24 cellular contexts compared by ENCODE assay signal in the genomic region with DNA sequence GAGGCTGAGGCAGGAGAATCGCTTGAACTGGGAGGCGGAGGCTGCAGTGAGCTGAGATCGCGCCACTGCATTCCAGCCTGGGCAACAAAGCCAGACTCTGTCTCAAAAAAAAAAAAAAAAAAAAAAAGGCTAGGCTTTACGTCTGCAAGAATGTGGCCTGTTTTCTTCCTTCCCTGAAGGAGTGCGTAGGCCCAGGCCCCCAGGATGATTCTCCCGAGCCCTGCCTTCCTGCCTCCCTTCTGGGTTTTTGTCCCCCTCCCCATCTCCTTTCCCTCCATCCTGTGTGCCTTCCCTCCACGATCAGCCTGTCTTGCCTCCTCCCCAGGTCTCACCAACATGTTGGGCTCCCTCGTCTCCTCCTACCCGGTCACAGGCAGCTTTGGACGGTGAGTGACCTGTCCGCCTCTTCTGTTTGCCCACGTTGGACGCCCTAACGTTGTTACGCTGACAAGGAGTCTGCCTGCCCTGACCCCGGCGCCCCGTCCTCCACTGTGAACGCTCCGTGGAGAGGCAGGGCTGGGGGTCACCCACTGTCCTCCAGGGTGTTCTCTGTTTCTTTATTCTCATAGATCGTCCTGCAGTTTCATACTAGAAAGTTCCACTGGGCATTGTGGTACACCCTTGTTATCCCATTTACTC.
"Had no signal": no experiment of that assay in that cellular context is flagged by ENCODE, and none has a peak within 500 bp of the region (broad histone marks: within the 10 kb centered on the region; RNA-seq: fewer than 3 reads in every experiment).

No MANE protein-coding gene starts in this region.

- H3K9me3 Mint-ChIP-seq: activated naive CD4-positive, alpha-beta T cell treated with anti-CD3 and anti-CD28 coated beads, Interleukin-2, amount 50 U/mL, for 24 hours; effector memory CD8-positive, alpha-beta T cell; type B pancreatic cell had no signal

- H3K4me3 Mint-ChIP-seq: activated naive CD4-positive, alpha-beta T cell treated with anti-CD3 and anti-CD28 coated beads, Interleukin-2, amount 50 U/mL, for 24 hours; effector memory CD8-positive, alpha-beta T cell; type B pancreatic cell had no signal

- H3K4me1 ChIP-seq: body of pancreas, esophagus squamous epithelium, lower lobe of right lung, prostate gland, testis, vagina had no signal

- H3K4me1 Mint-ChIP-seq: activated naive CD4-positive, alpha-beta T cell treated with anti-CD3 and anti-CD28 coated beads, Interleukin-2, amount 50 U/mL, for 24 hours had no signal

- H3K4me3 ChIP-seq: body of pancreas, cardiac muscle cell, esophagus squamous epithelium, gastrocnemius medialis, lower lobe of right lung, mucosa of descending colon, prostate gland, testis, vagina had no signal

- H3K9me3 ChIP-seq: body of pancreas, esophagus squamous epithelium, gastrocnemius medialis, lower lobe of right lung, mucosa of descending colon, prostate gland, testis, vagina had no signal

- H3K27ac Mint-ChIP-seq: activated naive CD4-positive, alpha-beta T cell treated with anti-CD3 and anti-CD28 coated beads, Interleukin-2, amount 50 U/mL, for 24 hours; effector memory CD8-positive, alpha-beta T cell; type B pancreatic cell had no signal

- H3K27ac ChIP-seq: body of pancreas, cardiac muscle cell, esophagus squamous epithelium, lower lobe of right lung, prostate gland, testis, vagina had no signal

- ATAC-seq: body of pancreas; effector memory CD8-positive, alpha-beta T cell; left colon; lower lobe of right lung; mucosa of descending colon had no signal

- H3K27me3 ChIP-seq: body of pancreas, cardiac muscle cell, esophagus squamous epithelium, gastrocnemius medialis, testis, vagina had no signal

- H3K27me3 Mint-ChIP-seq: activated naive CD4-positive, alpha-beta T cell treated with anti-CD3 and anti-CD28 coated beads, Interleukin-2, amount 50 U/mL, for 24 hours; effector memory CD8-positive, alpha-beta T cell; type B pancreatic cell had no signal

- DNase-seq: activated CD4-positive, alpha-beta T cell treated with anti-CD3 and anti-CD28 coated beads for 4 hours; activated CD4-positive, alpha-beta T cell treated with anti-CD3 and anti-CD28 coated beads, Interleukin-2, amount 50 U/mL, for 48 hours; activated CD4-positive, CD25-positive, alpha-beta regulatory T cell; activated gamma-delta T cell; anterior cingulate cortex; body of pancreas; dermis blood vessel endothelial cell; effector memory CD8-positive, alpha-beta T cell; esophagus squamous epithelium; hippocampal formation; left colon; lower lobe of right lung; mesendoderm; stimulated activated CD4-positive, alpha-beta T cell treated with anti-CD3 and anti-CD28 coated beads, Interleukin-4, amount 100 ng/mL, for 1 hour; stimulated activated naive CD4-positive, alpha-beta T cell; T1000; testis had no signal
